Comparison of ENCODE assay signal across 17 cellular contexts in the genomic region with DNA sequence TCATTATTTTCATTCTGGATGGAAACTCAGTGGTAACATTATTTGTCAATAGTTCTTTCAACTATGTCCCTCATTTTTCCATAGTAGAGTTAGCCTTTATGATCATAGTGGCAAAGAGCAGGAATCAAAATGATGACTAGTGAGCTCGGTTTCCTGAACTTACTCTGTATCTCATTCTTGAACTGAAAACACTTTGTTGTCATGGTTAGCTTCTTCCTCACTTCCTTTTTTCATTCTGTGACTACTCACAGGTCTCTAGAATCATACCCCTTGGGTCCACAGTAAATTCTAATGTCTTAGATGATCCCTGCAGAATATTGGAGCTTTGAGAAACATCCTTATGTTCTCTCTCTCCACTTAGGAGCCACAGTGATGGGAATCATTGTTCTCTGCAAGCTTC. TPM values are rescaled to one million over a fixed set of nuclear protein-coding genes. Genes with fewer than 3 reads are reported as not detected.
DNase-seq lines count a peak whose midpoint lies in the region; ATAC-seq and TF ChIP-seq lines count a peak whose summit lies in the region.
"Had no signal": no experiment of that assay in that cellular context is flagged by ENCODE, and none has a peak within 500 bp of the region (broad histone marks: within the 10 kb centered on the region; RNA-seq: fewer than 3 reads in every experiment).

No MANE protein-coding gene starts in this region.

- no peak for TF ChIP-seq CTCF in GM06990 (IDR thresholded peaks at IDR 0.05; ENCODE audit: insufficient read depth, low read length, poor library complexity, severe bottlenecking)

- no peaks in the 10 kb centered on the region for H3K36me3 ChIP-seq in GM06990 (ENCODE audit: control insufficient read depth, insufficient read depth, low read length)
- H3K36me3 ChIP-seq: Peyer's patch, prostate gland had no signal

- H3K9me3 Mint-ChIP-seq in T-helper 1 cell treated with Interleukin-12 subunit alpha and Interleukin-12 subunit beta and Interleukin-4 antibody, amounts not matched to agents 30 μg/mL and 1 μg/mL, for 36 hours, result peaks cover 9% of the 10 kb centered on the region
- H3K9me3 Mint-ChIP-seq: stimulated activated naive CD8-positive, alpha-beta T cell treated with anti-CD3 and anti-CD28 coated beads, Interleukin-15, Interleukin-2, amounts not matched to agents 100 ng/mL and 50 ng/mL, for 24 hours had no signal

- intact Hi-C loops in posterior vena cava (cut with DNase I), result no loop called here

- ATAC-seq in GM18868 (IDR thresholded peaks at IDR 0.05; ENCODE audit: unreplicated experiment) (peak; percentile 79), HG03175 (IDR thresholded peaks at IDR 0.05; ENCODE audit: unreplicated experiment) (peak; percentile 71), HG03039 (IDR thresholded peaks at IDR 0.05; ENCODE audit: unreplicated experiment) (no peak)

- H3K4me3 Mint-ChIP-seq in T-helper 1 cell treated with Interleukin-12 subunit alpha and Interleukin-12 subunit beta and Interleukin-4 antibody, amounts not matched to agents 30 μg/mL and 1 μg/mL, for 36 hours, result no peak overlapping the region
- H3K4me3 Mint-ChIP-seq: stimulated activated naive CD8-positive, alpha-beta T cell treated with anti-CD3 and anti-CD28 coated beads, Interleukin-15, Interleukin-2, amounts not matched to agents 100 ng/mL and 50 ng/mL, for 24 hours had no signal

- DNase-seq in GM06990 (ENCODE audit: extremely low read depth, insufficient read length) (peak; percentile 20), NCI-H2081 (lab: John Stamatoyannopoulos, UW) (no peak), NCI-H345 (lab: John Stamatoyannopoulos, UW) (no peak), posterior vena cava (ENCODE audit: low spot score) (no peak)
- DNase-seq: amniotic stem cell; DND-41; foreskin fibroblast; HCEC 1CT; NCI-H2171; stimulated activated CD4-positive, alpha-beta T cell treated with anti-CD3 and anti-CD28 coated beads, Interleukin-2, amount 100 ng/mL, for 24 hours had no signal

- H3K27ac Mint-ChIP-seq in T-helper 1 cell treated with Interleukin-12 subunit alpha and Interleukin-12 subunit beta and Interleukin-4 antibody, amounts not matched to agents 30 μg/mL and 1 μg/mL, for 36 hours, result peak overlapping the region; percentile 2
- H3K27ac Mint-ChIP-seq: stimulated activated naive CD8-positive, alpha-beta T cell treated with anti-CD3 and anti-CD28 coated beads, Interleukin-15, Interleukin-2, amounts not matched to agents 100 ng/mL and 50 ng/mL, for 24 hours had no signal

- H3K27me3 Mint-ChIP-seq in T-helper 1 cell treated with Interleukin-12 subunit alpha and Interleukin-12 subunit beta and Interleukin-4 antibody, amounts not matched to agents 30 μg/mL and 1 μg/mL, for 36 hours (ENCODE audit: low read depth), result peaks cover 40% of the 10 kb centered on the region

- H3K4me1 Mint-ChIP-seq in T-helper 1 cell treated with Interleukin-12 subunit alpha and Interleukin-12 subunit beta and Interleukin-4 antibody, amounts not matched to agents 30 μg/mL and 1 μg/mL, for 36 hours (ENCODE audit: low read depth), result peaks cover 19% of the 10 kb centered on the region

- no peaks in the 10 kb centered on the region; the same call in 1 of the 2 replicates for H3K27me3 ChIP-seq in GM06990 (replicated peaks; ENCODE audit: control insufficient read depth, insufficient read depth, low read length)
- H3K27me3 ChIP-seq: Peyer's patch had no signal

- no peak overlapping the region for H3K4me3 ChIP-seq in GM06990 (replicated peaks; ENCODE audit: low read depth, low read length)
- H3K4me3 ChIP-seq: Peyer's patch, prostate gland had no signal

- H3K36me3 Mint-ChIP-seq in T-helper 1 cell treated with Interleukin-12 subunit alpha and Interleukin-12 subunit beta and Interleukin-4 antibody, amounts not matched to agents 30 μg/mL and 1 μg/mL, for 36 hours (ENCODE audit: low read depth), result no peaks in the 10 kb centered on the region

RNA-seq across cellular contexts. Expression of a gene that starts 29.4 kb away (rescaled TPM):
- total RNA-seq in posterior vena cava, result 10 to 100 TPM; 20.1 to 30.3 TPM

RNA-seq across cellular contexts. Expression of a gene that starts 49.4 kb away (rescaled TPM):
- not detected for total RNA-seq in posterior vena cava
- total RNA-seq: Peyer's patch, prostate gland had no signal
